Comparison of ENCODE assay signal across 20 cellular contexts in the genomic region with DNA sequence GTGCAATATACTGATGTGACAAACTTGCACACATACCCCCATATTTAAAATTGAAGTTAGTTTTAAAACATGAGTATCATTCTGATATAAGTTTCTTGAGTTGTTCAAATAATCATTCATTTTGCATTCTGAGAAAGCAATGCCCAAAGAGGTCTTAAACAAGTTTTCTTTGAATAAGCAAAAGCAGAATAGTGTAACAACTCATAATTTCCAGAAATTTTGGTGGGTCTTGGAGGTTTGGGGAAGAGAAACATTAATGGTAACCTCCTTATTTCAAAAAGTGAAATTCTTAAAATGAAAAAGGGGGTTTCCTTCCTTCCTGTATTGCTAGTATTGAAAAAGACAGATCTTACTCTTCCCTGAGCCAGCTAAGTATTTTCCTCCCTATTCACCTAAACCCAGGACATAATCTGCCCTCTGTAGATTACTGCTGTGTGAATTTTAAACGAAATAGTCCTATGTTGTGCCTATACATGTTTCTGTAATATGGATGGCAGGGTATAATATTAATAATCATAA. TPM values are rescaled to one million over a fixed set of nuclear protein-coding genes. Genes with fewer than 3 reads are reported as not detected.
DNase-seq lines count a peak whose midpoint lies in the region; ATAC-seq, FAIRE-seq and TF ChIP-seq lines count a peak whose summit lies in the region.
"Had no signal": no experiment of that assay in that cellular context is flagged by ENCODE, and none has a peak within 500 bp of the region (broad histone marks: within the 10 kb centered on the region; RNA-seq: fewer than 3 reads in every experiment).

No MANE protein-coding gene starts in this region.

- peak overlapping the region; percentile 32 for H3K27ac Mint-ChIP-seq in activated CD8-positive, alpha-beta T cell treated with anti-CD3 and anti-CD28 coated beads for 36 hours
- H3K27ac Mint-ChIP-seq in activated CD8-positive, alpha-beta T cell treated with anti-CD3 and anti-CD28 coated beads, Interleukin-2, amount 10 ng/mL, durations not matched to agents 7 days and 5 days, result no peak overlapping the region
- H3K27ac Mint-ChIP-seq in activated naive CD8-positive, alpha-beta T cell, result peak overlapping the region; percentile 30
- peak overlapping the region; percentile 44 for H3K27ac Mint-ChIP-seq in stimulated activated memory B cell treated with anti-CD40 and anti-IgM and Interleukin-4, amounts not matched to agents 10 μg/mL and 1 μg/mL and 100 μg/mL, for 72 hours
- H3K27ac Mint-ChIP-seq: GM23338 had no signal

- POLR2A ChIA-PET in activated CD8-positive, alpha-beta T cell treated with anti-CD3 and anti-CD28 coated beads for 36 hours (lab: Charles Lee), result interaction anchor here (0.6 kb wide), 1 partner anchor 94 kb away, joined by 7 read pairs; no protein-coding TSS in a partner anchor
- POLR2A ChIA-PET in activated CD8-positive, alpha-beta T cell treated with anti-CD3 and anti-CD28 coated beads, Interleukin-2, amount 10 ng/mL, durations not matched to agents 7 days and 5 days (lab: Charles Lee), result no interaction called here

- ATAC-seq in activated CD8-positive, alpha-beta T cell treated with anti-CD3 and anti-CD28 coated beads for 36 hours, result peak; percentile 27
- ATAC-seq in activated CD8-positive, alpha-beta T cell treated with anti-CD3 and anti-CD28 coated beads, Interleukin-2, amount 10 ng/mL, durations not matched to agents 7 days and 5 days, result no peak
- no peak for ATAC-seq in stimulated activated memory B cell treated with anti-CD40 and anti-IgM and Interleukin-4, amounts not matched to agents 10 μg/mL and 1 μg/mL and 100 μg/mL, for 72 hours
- ATAC-seq: CD8-positive, alpha-beta T cell; GM23338; HepG2; SK-N-SH treated with all-trans-retinoic acid at 6 μM for 48 hours had no signal

- H3K4me3 Mint-ChIP-seq in activated CD8-positive, alpha-beta T cell treated with anti-CD3 and anti-CD28 coated beads for 36 hours, result no peak overlapping the region
- no peak overlapping the region for H3K4me3 Mint-ChIP-seq in activated CD8-positive, alpha-beta T cell treated with anti-CD3 and anti-CD28 coated beads, Interleukin-2, amount 10 ng/mL, durations not matched to agents 7 days and 5 days
- no peak overlapping the region for H3K4me3 Mint-ChIP-seq in activated naive CD8-positive, alpha-beta T cell
- no peak overlapping the region for H3K4me3 Mint-ChIP-seq in stimulated activated memory B cell treated with anti-CD40 and anti-IgM and Interleukin-4, amounts not matched to agents 10 μg/mL and 1 μg/mL and 100 μg/mL, for 72 hours
- H3K4me3 Mint-ChIP-seq: CD8-positive, alpha-beta T cell; GM23338 had no signal

- H3K4me1 Mint-ChIP-seq in activated CD8-positive, alpha-beta T cell treated with anti-CD3 and anti-CD28 coated beads for 36 hours (ENCODE audit: low read depth), result peaks cover 14% of the 10 kb centered on the region
- H3K4me1 Mint-ChIP-seq in activated CD8-positive, alpha-beta T cell treated with anti-CD3 and anti-CD28 coated beads, Interleukin-2, amount 10 ng/mL, durations not matched to agents 7 days and 5 days (ENCODE audit: low read depth), result no peaks in the 10 kb centered on the region
- H3K4me1 Mint-ChIP-seq in activated naive CD8-positive, alpha-beta T cell (ENCODE audit: low read depth), result peaks cover 10% of the 10 kb centered on the region
- peaks cover 32% of the 10 kb centered on the region for H3K4me1 Mint-ChIP-seq in stimulated activated memory B cell treated with anti-CD40 and anti-IgM and Interleukin-4, amounts not matched to agents 10 μg/mL and 1 μg/mL and 100 μg/mL, for 72 hours
- H3K4me1 Mint-ChIP-seq: GM23338 had no signal

- H3K9me3 Mint-ChIP-seq in activated CD8-positive, alpha-beta T cell treated with anti-CD3 and anti-CD28 coated beads for 36 hours, result peaks cover 12% of the 10 kb centered on the region
- peaks cover 7% of the 10 kb centered on the region for H3K9me3 Mint-ChIP-seq in activated CD8-positive, alpha-beta T cell treated with anti-CD3 and anti-CD28 coated beads, Interleukin-2, amount 10 ng/mL, durations not matched to agents 7 days and 5 days (ENCODE audit: insufficient read depth)
- H3K9me3 Mint-ChIP-seq in activated naive CD8-positive, alpha-beta T cell (ENCODE audit: low read depth), result peaks cover 7% of the 10 kb centered on the region
- peaks cover 10% of the 10 kb centered on the region for H3K9me3 Mint-ChIP-seq in stimulated activated memory B cell treated with anti-CD40 and anti-IgM and Interleukin-4, amounts not matched to agents 10 μg/mL and 1 μg/mL and 100 μg/mL, for 72 hours

- peak; percentile 68 for FAIRE-seq in GM18507 (lab: Jason Lieb, UNC)
- FAIRE-seq: HepG2 had no signal

- H3K27me3 Mint-ChIP-seq in activated CD8-positive, alpha-beta T cell treated with anti-CD3 and anti-CD28 coated beads for 36 hours, result no peaks in the 10 kb centered on the region
- H3K27me3 Mint-ChIP-seq in activated CD8-positive, alpha-beta T cell treated with anti-CD3 and anti-CD28 coated beads, Interleukin-2, amount 10 ng/mL, durations not matched to agents 7 days and 5 days (ENCODE audit: low read depth), result no peaks in the 10 kb centered on the region
- H3K27me3 Mint-ChIP-seq in activated naive CD8-positive, alpha-beta T cell, result no peaks in the 10 kb centered on the region
- H3K27me3 Mint-ChIP-seq in stimulated activated memory B cell treated with anti-CD40 and anti-IgM and Interleukin-4, amounts not matched to agents 10 μg/mL and 1 μg/mL and 100 μg/mL, for 72 hours, result no peaks in the 10 kb centered on the region

- TF ChIP-seq CTCF in activated CD8-positive, alpha-beta T cell treated with anti-CD3 and anti-CD28 coated beads for 36 hours (IDR thresholded peaks at IDR 0.05), result no peak

- peaks cover 20% of the 10 kb centered on the region for H3K36me3 Mint-ChIP-seq in activated CD8-positive, alpha-beta T cell treated with anti-CD3 and anti-CD28 coated beads for 36 hours (ENCODE audit: low read depth)
- H3K36me3 Mint-ChIP-seq in activated CD8-positive, alpha-beta T cell treated with anti-CD3 and anti-CD28 coated beads, Interleukin-2, amount 10 ng/mL, durations not matched to agents 7 days and 5 days (ENCODE audit: low read depth), result peaks cover 7% of the 10 kb centered on the region
- H3K36me3 Mint-ChIP-seq in activated naive CD8-positive, alpha-beta T cell, result peaks cover 24% of the 10 kb centered on the region
- H3K36me3 Mint-ChIP-seq in stimulated activated memory B cell treated with anti-CD40 and anti-IgM and Interleukin-4, amounts not matched to agents 10 μg/mL and 1 μg/mL and 100 μg/mL, for 72 hours, result peaks cover 20% of the 10 kb centered on the region

- DNase-seq in activated CD8-positive, alpha-beta T cell treated with anti-CD3 and anti-CD28 coated beads for 36 hours, result no peak
- no peak for DNase-seq in activated CD8-positive, alpha-beta T cell treated with anti-CD3 and anti-CD28 coated beads, Interleukin-2, amount 10 ng/mL, durations not matched to agents 7 days and 5 days
- DNase-seq in GM18507 (ENCODE audit: extremely low spot score, insufficient read length, low read depth), result no peak
- no peak for DNase-seq in NCI-H774 (lab: John Stamatoyannopoulos, UW)
- no peak for DNase-seq in NCI-H2029 (lab: John Stamatoyannopoulos, UW)
- DNase-seq: 8988T; CD8-positive, alpha-beta T cell; DND-41; KBM-7; MM.1S; NCI-H1048; NCI-H1417 treated with DMSO at 0.1 percent for 48 hours; NCI-H187; NK-92 treated with Interleukin-12 subunit alpha and Interleukin-12 subunit beta, amount 100 ng/mL, for 24 hours; Peyer's patch had no signal

- intact Hi-C loops in activated CD8-positive, alpha-beta T cell treated with anti-CD3 and anti-CD28 coated beads for 36 hours (cut with micrococcal nuclease), result no loop called here

- CTCF ChIA-PET in activated CD8-positive, alpha-beta T cell treated with anti-CD3 and anti-CD28 coated beads for 36 hours (lab: Charles Lee), result no interaction called here
- CTCF ChIA-PET in activated CD8-positive, alpha-beta T cell treated with anti-CD3 and anti-CD28 coated beads, Interleukin-2, amount 10 ng/mL, durations not matched to agents 7 days and 5 days (lab: Charles Lee), result no interaction called here

RNA-seq across cellular contexts. Expression of a gene that starts 30.4 kb away (rescaled TPM):
- total RNA-seq in activated CD8-positive, alpha-beta T cell treated with anti-CD3 and anti-CD28 coated beads for 36 hours, result 10 to 100 TPM; 23.2 to 24.6 TPM
- 10 to 100 TPM; 13.4 to 13.5 TPM for total RNA-seq in activated CD8-positive, alpha-beta T cell treated with anti-CD3 and anti-CD28 coated beads, Interleukin-2, amount 10 ng/mL, durations not matched to agents 7 days and 5 days

RNA-seq across cellular contexts. Expression of a gene that starts 48.9 kb away (rescaled TPM):
- 10 to 100 TPM; 41.0 to 44.7 TPM for total RNA-seq in activated CD8-positive, alpha-beta T cell treated with anti-CD3 and anti-CD28 coated beads for 36 hours
- total RNA-seq in activated CD8-positive, alpha-beta T cell treated with anti-CD3 and anti-CD28 coated beads, Interleukin-2, amount 10 ng/mL, durations not matched to agents 7 days and 5 days, result 10 to 100 TPM; 35.6 to 37.3 TPM
